Comparison of ENCODE assay signal across 9 cellular contexts in genomic region chr17:8785547-8786412, GRCh38. TPM values are rescaled to one million over a fixed set of nuclear protein-coding genes. Genes with fewer than 3 reads are reported as not detected.
DNase-seq lines count a peak whose midpoint lies in the region; ATAC-seq and TF ChIP-seq lines count a peak whose summit lies in the region.
"Had no signal": no experiment of that assay in that cellular context is flagged by ENCODE, and none has a peak within 500 bp of the region (broad histone marks: within the 10 kb centered on the region; RNA-seq: fewer than 3 reads in every experiment).

No MANE protein-coding gene starts in this region.

- intact Hi-C loops in dorsolateral prefrontal cortex (cut with DNase I), result no loop called here

- peak; percentile 51 to 84 (median 76) for TF ChIP-seq CTCF in dorsolateral prefrontal cortex (IDR thresholded peaks at IDR 0.05 in 54 of 56, conservative IDR thresholded peaks at IDR 0.05 in 2 of 56; ENCODE audit: low read depth in 1 of 56, partially characterized antibody in 56 of 56)
- TF ChIP-seq CTCF in lung (IDR thresholded peaks at IDR 0.05; ENCODE audit: control extremely low read depth, extremely low read depth), result peak; percentile 71

- ATAC-seq in lung (ENCODE audit: insufficient read depth, low FRiP score) (peak; percentile 78), GM21381 (IDR thresholded peaks at IDR 0.05; ENCODE audit: unreplicated experiment) (no peak)

- H3K4me3 ChIP-seq in dorsolateral prefrontal cortex (no peak overlapping the region), lung (no peak overlapping the region)

- WGBS in lung, 2 donors, result 29 to 33% methylated on average over 19 of the region's 19 CpGs

- H3K9me3 ChIP-seq in lung (ENCODE audit: control insufficient read depth in 2 of 2, insufficient read depth in 1 of 2, low read length in 1 of 2), result no peaks in the 10 kb centered on the region

- no peaks in the 10 kb centered on the region for H3K27me3 ChIP-seq in dorsolateral prefrontal cortex
- H3K27me3 ChIP-seq in lung (ENCODE audit: control insufficient read depth, insufficient read depth), result no peaks in the 10 kb centered on the region

- DNase-seq in NCI-H2107 (lab: John Stamatoyannopoulos, UW), result peak; percentile 10
- DNase-seq in NCI-H2107 treated with DMSO at 0.1 percent for 48 hours (lab: John Stamatoyannopoulos, UW; ENCODE audit: unreplicated experiment), result no peak
- DNase-seq in NCI-H2171 (lab: John Stamatoyannopoulos, UW), result peak; percentile 13
- DNase-seq in activated CD4-positive, alpha-beta T cell treated with anti-CD3 and anti-CD28 coated beads, Interleukin-2, amount 50 U/mL, for 48 hours, result peak; percentile 78 to 83
- peak in 9 of 10 donors; percentile 39 to 86 (median 73) for DNase-seq in dorsolateral prefrontal cortex
- DNase-seq in lung (ENCODE audit: low spot score), result peak; percentile 82
- peak; percentile 36 for DNase-seq in stimulated activated CD8-positive, alpha-beta memory T cell treated with anti-CD3 and anti-CD28 coated beads, Interleukin-12 subunit alpha, Interleukin-12 subunit beta, amount 100 ng/mL, for 4 hours (ENCODE audit: low read depth)

- H3K27ac ChIP-seq in dorsolateral prefrontal cortex (no peak overlapping the region), lung (ENCODE audit: low read depth in 1 of 2, low read length in 1 of 2) (no peak overlapping the region)

- peaks cover 0 to 2% of the 10 kb centered on the region in 2 donors for H3K4me1 ChIP-seq in lung (ENCODE audit: control insufficient read depth in 2 of 2, insufficient read depth in 2 of 2, low read length in 2 of 2)

- H3K36me3 ChIP-seq in lung (ENCODE audit: control insufficient read depth in 2 of 2, insufficient read depth in 2 of 2, low read length in 2 of 2), result no peaks in the 10 kb centered on the region

RNA-seq across cellular contexts. Expression of gene MFSD6L, which starts 13.4 kb away (rescaled TPM):
- total RNA-seq in dorsolateral prefrontal cortex, result under 1 TPM in 21 of 120 experiments, not detected in 99; 0.17 to 0.44 (median 0.30) TPM
- 1 to 10 TPM in 1 of 2 donors, under 1 TPM in 1; 0.68 to 2.1 TPM for total RNA-seq in lung
- 1 to 10 TPM in 1 of 2 donors, under 1 TPM in 1; 0.85 to 1.4 TPM for polyA plus RNA-seq in lung

RNA-seq across cellular contexts. Expression of gene SPDYE4, which starts 27.4 kb away (rescaled TPM):
- not detected for total RNA-seq in dorsolateral prefrontal cortex
- not detected for total RNA-seq in lung
- polyA plus RNA-seq in lung, result not detected
- total RNA-seq: natural killer cell treated with Interleukin-12 subunit alpha and Interleukin-12 subunit beta and Interleukin-15 and Interleukin-18, amount 100 ng/mL, for 72 hours had no signal

RNA-seq across cellular contexts. Expression of gene CCDC42, which starts 41.1 kb away (rescaled TPM):
- total RNA-seq in dorsolateral prefrontal cortex, result under 1 TPM in 3 of 120 experiments, not detected in 117; 0.32 to 0.50 (median 0.47) TPM
- under 1 TPM in 1 of 2 donors, not detected in 1; 0.15 TPM for total RNA-seq in lung
- under 1 TPM in 1 of 2 donors, not detected in 1; 0.05 TPM for polyA plus RNA-seq in lung
- total RNA-seq: natural killer cell treated with Interleukin-12 subunit alpha and Interleukin-12 subunit beta and Interleukin-15 and Interleukin-18, amount 100 ng/mL, for 72 hours had no signal
